Comparison of ENCODE assay signal across 10 cellular contexts in genomic region chr4:2591189-2591588, GRCh38. TPM values are rescaled to one million over a fixed set of nuclear protein-coding genes. Genes with fewer than 3 reads are reported as not detected.
DNase-seq lines count a peak whose midpoint lies in the region; FAIRE-seq and TF ChIP-seq lines count a peak whose summit lies in the region.
"Had no signal": no experiment of that assay in that cellular context is flagged by ENCODE, and none has a peak within 500 bp of the region (broad histone marks: within the 10 kb centered on the region; RNA-seq: fewer than 3 reads in every experiment).

No MANE protein-coding gene starts in this region.

- TF ChIP-seq CTCF in neural crest cell (conservative IDR thresholded peaks at IDR 0.05) (no peak), vagina (IDR thresholded peaks at IDR 0.05) (no peak), D721Med (IDR thresholded peaks at IDR 0.05; ENCODE audit: insufficient read depth, missing control alignments) (no peak)

- DNase-seq in CMK (ENCODE audit: low read depth) (peak; percentile 52), OCI-M1 (lab: John Stamatoyannopoulos, UW) (peak; percentile 54), erythroblast (lab: John Stamatoyannopoulos, UW) (peak; percentile 49 to 53), neural crest cell (ENCODE audit: low read depth, low spot score) (no peak), RPMI8226 (no peak), vagina (ENCODE audit: extremely low spot score in 2 of 2) (no peak), NCI-H1436 (lab: John Stamatoyannopoulos, UW) (no peak), D721Med (ENCODE audit: insufficient read length, low spot score) (no peak)

- FAIRE-seq in D721Med (lab: Jason Lieb, UNC) = no peak
- FAIRE-seq: bronchial epithelial cell, G401.6 had no signal

- peak overlapping the region; percentile 30 for H3K27ac Mint-ChIP-seq in neural crest cell (ENCODE audit: unreplicated experiment)

- no peaks in the 10 kb centered on the region for H3K9me3 ChIP-seq in vagina

- H3K36me3 ChIP-seq in vagina = no peaks in the 10 kb centered on the region

- no peak overlapping the region for H3K27ac ChIP-seq in vagina

- H3K4me3 Mint-ChIP-seq in neural crest cell = no peak overlapping the region

- H3K4me3 ChIP-seq in vagina = no peak overlapping the region

- no peaks in the 10 kb centered on the region for H3K9me3 Mint-ChIP-seq in neural crest cell

- H3K4me1 ChIP-seq in vagina = peaks cover 85% of the 10 kb centered on the region

- H3K27me3 Mint-ChIP-seq in neural crest cell (ENCODE audit: low read depth) = no peaks in the 10 kb centered on the region

- TF ChIP-seq POLR2A in erythroblast (IDR thresholded peaks at IDR 0.05; ENCODE audit: low read length) (no peak), vagina (IDR thresholded peaks at IDR 0.05) (no peak)

- H3K27me3 ChIP-seq in vagina = no peaks in the 10 kb centered on the region

- H3K4me1 Mint-ChIP-seq in neural crest cell = peaks cover 52% of the 10 kb centered on the region

- no peaks in the 10 kb centered on the region for H3K36me3 Mint-ChIP-seq in neural crest cell (ENCODE audit: low read depth)

- intact Hi-C loops in vagina (cut with DNase I) = no loop called here

RNA-seq across cellular contexts. Expression of gene FAM193A, which starts 54.7 kb away (rescaled TPM):
- total RNA-seq in neural crest cell = 45.5 and 45.8 TPM in 2 replicates
- 31.4 TPM for total RNA-seq in vagina

Comparison
In these comparisons a context has a peak if more than half of its experiments do, and no peak if none do; other contexts are left out.
1. DNase-seq: peak in CMK (single experiment), OCI-M1 (single experiment) and erythroblast (2 of 2); none in neural crest cell (single experiment), RPMI8226 (single experiment), vagina (0 of 2), NCI-H1436 (single experiment) and D721Med (single experiment).